Comparison of ENCODE assay signal across 8 cellular contexts in the genomic region with DNA sequence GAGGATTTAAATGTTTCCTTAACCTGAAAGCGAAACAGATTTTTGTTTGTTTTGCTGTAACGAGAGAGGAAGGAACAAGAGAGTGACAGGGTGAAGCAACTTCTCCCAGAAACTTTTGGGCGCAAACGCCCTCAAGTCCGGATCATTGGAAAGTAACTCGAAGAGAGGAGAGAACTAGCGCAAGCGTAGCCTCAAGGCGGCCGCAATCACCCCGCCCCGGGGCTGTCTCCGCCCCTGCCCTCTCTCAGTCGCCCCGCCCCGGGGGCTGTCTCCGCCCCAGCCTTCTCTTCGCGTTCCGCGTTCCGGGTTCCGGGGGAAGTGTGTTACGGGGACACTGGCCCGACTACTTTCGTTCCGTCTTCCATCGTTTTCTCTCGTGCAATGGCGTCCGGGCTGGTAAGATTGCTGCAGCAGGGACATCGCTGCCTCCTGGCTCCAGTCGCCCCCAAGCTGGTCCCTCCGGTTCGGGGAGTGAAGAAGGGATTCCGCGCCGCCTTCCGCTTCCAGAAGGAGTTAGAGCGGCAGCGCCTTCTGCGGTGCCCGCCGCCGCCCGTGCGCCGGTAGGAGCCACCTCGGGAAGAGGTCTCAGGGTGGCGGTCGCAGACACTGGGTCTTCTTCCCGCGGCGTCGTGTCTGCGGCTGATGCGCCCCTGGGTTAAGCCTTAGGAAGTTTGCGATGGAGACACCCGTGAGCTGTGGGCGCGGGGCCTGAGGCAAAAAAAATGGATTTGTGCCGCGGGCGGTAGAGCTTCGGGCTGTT. TPM values are rescaled to one million over a fixed set of nuclear protein-coding genes. Genes with fewer than 3 reads are reported as not detected.
DNase-seq lines count a peak whose midpoint lies in the region; ATAC-seq and TF ChIP-seq lines count a peak whose summit lies in the region.

A gene (plus strand): TSS at position 372 of the 760 bp plus-strand sequence. CDS start 10 bp downstream, at position 382.

- H3K9ac ChIP-seq in KMS-11 = peak within 1 kb of the TSS; percentile 87
- H3K9ac ChIP-seq in muscle layer of colon (ENCODE audit: low read length) = peak within 1 kb of the TSS; percentile 89

- H3K27ac ChIP-seq in KMS-11 (peak within 1 kb of the TSS; percentile 49), Peyer's patch (peak within 1 kb of the TSS; percentile 64 to 84 (median 73)), muscle layer of colon (ENCODE audit: low read depth, low read length) (peak within 1 kb of the TSS; percentile 81)

- peak within 1 kb of the TSS; percentile 74 for H2AFZ ChIP-seq in KMS-11 (ENCODE audit: low read depth)

- H3K36me3 ChIP-seq in KMS-11 (ENCODE audit: insufficient read depth) (peaks cover 3% of the 10 kb centered on the region; the same call in 1 of the 2 replicates), Peyer's patch (peaks cover 0 to 8% (median 0%) of the 10 kb centered on the region in 3 donors), muscle layer of colon (ENCODE audit: insufficient read depth, low read length) (peaks cover 10% of the 10 kb centered on the region)

- peak; percentile 95 for DNase-seq in DMS53 (lab: John Stamatoyannopoulos, UW)
- DNase-seq in Peyer's patch = peak; percentile 93 to 98 (median 97)
- peak; percentile 98 to 99 for DNase-seq in activated T-cell treated with anti-CD3 and anti-CD28 coated beads, Interleukin-2, amount 50 U/mL, for 48 hours
- peak; percentile 92 to 96 for DNase-seq in stimulated activated CD8-positive, alpha-beta memory T cell treated with anti-CD3 and anti-CD28 coated beads, Interleukin-7, amount 100 ng/mL, for 4 hours (ENCODE audit: low read depth in 2 of 2)

- peaks cover 4% of the 10 kb centered on the region; the same call in 1 of the 2 replicates for H4K20me1 ChIP-seq in KMS-11 (ENCODE audit: insufficient read depth)

- peak; percentile 20 to 50 for TF ChIP-seq POLR2A in Peyer's patch (IDR thresholded peaks at IDR 0.05)

- H3K9me3 ChIP-seq in Peyer's patch = no peaks in the 10 kb centered on the region
- no peaks in the 10 kb centered on the region for H3K9me3 ChIP-seq in muscle layer of colon (ENCODE audit: low read length)

- TF ChIP-seq CTCF in KMS-11 (conservative IDR thresholded peaks at IDR 0.05; ENCODE audit: low read depth, low read length) (no peak), Peyer's patch (IDR thresholded peaks at IDR 0.05) (peak in 3 of 6 experiments; percentile 2 to 19 (median 12))

- H3K4me2 ChIP-seq in KMS-11 = peak within 1 kb of the TSS; percentile 90

- peaks cover 48% of the 10 kb centered on the region for H3K79me2 ChIP-seq in KMS-11 (ENCODE audit: insufficient read depth, low read depth)

- H3K4me1 ChIP-seq in KMS-11 (ENCODE audit: low read depth, poor library complexity, severe bottlenecking) = peaks cover 49% of the 10 kb centered on the region
- H3K4me1 ChIP-seq in Peyer's patch = peaks cover 0 to 42% (median 11%) of the 10 kb centered on the region in 4 donors
- peaks cover 49% of the 10 kb centered on the region for H3K4me1 ChIP-seq in muscle layer of colon (ENCODE audit: insufficient read depth, low read length)

- peak; percentile 91 for ATAC-seq in GM21723 (IDR thresholded peaks at IDR 0.05; ENCODE audit: unreplicated experiment)
- peak; percentile 100 for ATAC-seq in esophagus mucosa

- H3K27me3 ChIP-seq in KMS-11 (ENCODE audit: insufficient read depth, low read depth) = no peaks in the 10 kb centered on the region
- H3K27me3 ChIP-seq in Peyer's patch = no peaks in the 10 kb centered on the region
- H3K27me3 ChIP-seq in muscle layer of colon (ENCODE audit: control insufficient read depth in 1 of 2, insufficient read depth in 2 of 2, low read length in 2 of 2) = no peaks in the 10 kb centered on the region

- H3K4me3 ChIP-seq in KMS-11 (IDR thresholded peaks at IDR 0.05; ENCODE audit: insufficient read depth, low read depth, low read length) (peak within 1 kb of the TSS; percentile 81), Peyer's patch (peak within 1 kb of the TSS; percentile 69 to 92 (median 78)), muscle layer of colon (ENCODE audit: low read depth in 1 of 2, low read length in 2 of 2) (peak within 1 kb of the TSS; percentile 69 to 92)

RNA-seq across cellular contexts. Expression of the gene that starts here (rescaled TPM):
- 10 to 100 TPM; 17.6 to 36.3 (median 22.2) TPM for total RNA-seq in Peyer's patch
- 18.4 TPM for total RNA-seq in esophagus mucosa

Comparison
In these comparisons a context has a peak if more than half of its experiments do, and no peak if none do; other contexts are left out.
1. Peak in every context shown above with its lines: DNase-seq, ATAC-seq, H3K4me3 ChIP-seq and H3K27ac ChIP-seq.